1 cellular context compared by ENCODE assay signal in genomic region chr16:30786936-30787612, GRCh38.
TF ChIP-seq lines count a peak whose summit lies in the region.

Gene ZNF629 (minus strand): TSS chr16:30787205. CDS start chr16:30784482, 2,723 bp downstream.

TF ChIP-seq in WTC11, 78 proteins besides CTCF, POLR2A, EP300 and RAD21 (continued from another document):
- TF ChIP-seq AFF4 (CRISPR knock-in tag; IDR thresholded peaks at IDR 0.05; ENCODE audit: borderline replicate concordance) (no peak), ATF2 (CRISPR knock-in tag; IDR thresholded peaks at IDR 0.05; ENCODE audit: borderline replicate concordance, low read depth) (no peak), E2F1 (CRISPR knock-in tag; IDR thresholded peaks at IDR 0.05) (0 out of 2 replicates have a peak, but pooled peaks have one; percentile 22), ZNF317 (CRISPR knock-in tag; IDR thresholded peaks at IDR 0.05; ENCODE audit: borderline replicate concordance, low read depth) (no peak), TCF7 (CRISPR knock-in tag; IDR thresholded peaks at IDR 0.05; ENCODE audit: low read depth) (0 out of 2 replicates have a peak, but pooled peaks have one; percentile 17), NR1H2 (CRISPR knock-in tag; IDR thresholded peaks at IDR 0.05) (no peak), MYBL2 (CRISPR knock-in tag; IDR thresholded peaks at IDR 0.05) (no peak), CREM (CRISPR knock-in tag; IDR thresholded peaks at IDR 0.05) (0 out of 2 replicates have a peak, but pooled peaks have one; percentile 30), RELA (CRISPR knock-in tag; IDR thresholded peaks at IDR 0.05; ENCODE audit: borderline replicate concordance) (no peak), OVOL2 (CRISPR knock-in tag; IDR thresholded peaks at IDR 0.05; ENCODE audit: borderline replicate concordance) (no peak), NFYB (CRISPR knock-in tag; conservative IDR thresholded peaks at IDR 0.05; ENCODE audit: low read depth) (no peak), ZNF532 (CRISPR knock-in tag; IDR thresholded peaks at IDR 0.05; ENCODE audit: borderline replicate concordance) (no peak), GTF2I (CRISPR knock-in tag; conservative IDR thresholded peaks at IDR 0.05) (no peak), EMX1 (CRISPR knock-in tag; IDR thresholded peaks at IDR 0.05) (no peak), ATF1 (CRISPR knock-in tag; IDR thresholded peaks at IDR 0.05) (no peak), ZBTB21 (CRISPR knock-in tag; IDR thresholded peaks at IDR 0.05; ENCODE audit: borderline replicate concordance) (no peak), PRDM15 (CRISPR knock-in tag; IDR thresholded peaks at IDR 0.05) (peak; percentile 45; the same call in 1 of the 2 replicates), TEAD4 (CRISPR knock-in tag; IDR thresholded peaks at IDR 0.05) (no peak), ZSCAN18 (CRISPR knock-in tag; IDR thresholded peaks at IDR 0.05) (no peak), CBFB (CRISPR knock-in tag; IDR thresholded peaks at IDR 0.05; ENCODE audit: low read depth) (no peak), USF2 (CRISPR knock-in tag; IDR thresholded peaks at IDR 0.05) (no peak), ATF6 (CRISPR knock-in tag; IDR thresholded peaks at IDR 0.05) (no peak), SOX15 (CRISPR knock-in tag; IDR thresholded peaks at IDR 0.05) (no peak), ZNF121 (CRISPR knock-in tag; IDR thresholded peaks at IDR 0.05) (no peak), JAZF1 (CRISPR knock-in tag; IDR thresholded peaks at IDR 0.05) (no peak), HMGA2 (CRISPR knock-in tag; IDR thresholded peaks at IDR 0.05) (no peak), GRHL2 (CRISPR knock-in tag; IDR thresholded peaks at IDR 0.05; ENCODE audit: insufficient replicate concordance, severe bottlenecking) (no peak), MLX (CRISPR knock-in tag; IDR thresholded peaks at IDR 0.05) (no peak), ZMAT4 (CRISPR knock-in tag; IDR thresholded peaks at IDR 0.05) (no peak), E2F4 (CRISPR knock-in tag; IDR thresholded peaks at IDR 0.05; ENCODE audit: borderline replicate concordance, low read depth) (0 out of 2 replicates have a peak, but pooled peaks have one; percentile 56)
